ENCODE assay signal across 8 cellular contexts in genomic region chr1:39933956-39934941, GRCh38. TPM values are rescaled to one million over a fixed set of nuclear protein-coding genes. Genes with fewer than 3 reads are reported as not detected.
A peak's percentile ranks its signal among the peaks of the same experiment; 100 is the strongest.
DNase-seq lines count a peak whose midpoint lies in the region; FAIRE-seq and TF ChIP-seq lines count a peak whose summit lies in the region.
"Had no signal": no experiment of that assay in that cellular context is flagged by ENCODE, and none has a peak within 500 bp of the region (broad histone marks: within the 10 kb centered on the region; RNA-seq: fewer than 3 reads in every experiment).

No MANE protein-coding gene starts in this region.

- H3K27ac ChIP-seq in liver (ENCODE audit: low read depth in 1 of 2, low read length in 2 of 2): peak overlapping the region; percentile 60 to 85

- H3K27me3 ChIP-seq in bronchial epithelial cell (ENCODE audit: control insufficient read depth, insufficient read depth, low read length) (no peaks in the 10 kb centered on the region), liver (ENCODE audit: control insufficient read depth in 4 of 4, insufficient read depth in 4 of 4, low read length in 3 of 4) (no peaks in the 10 kb centered on the region)

- peaks cover 17 to 55% (median 39%) of the 10 kb centered on the region in 4 donors for H3K4me1 ChIP-seq in liver (ENCODE audit: control insufficient read depth in 4 of 4, insufficient read depth in 4 of 4, low read length in 3 of 4)

- peak; percentile 98 for FAIRE-seq in bronchial epithelial cell (lab: Jason Lieb, UNC)

- H3K4me3 ChIP-seq in bronchial epithelial cell (ENCODE audit: low read depth, low read length) (no peak overlapping the region), liver (ENCODE audit: low read depth in 1 of 3, low read length in 3 of 3) (no peak overlapping the region)

- H3K36me3 ChIP-seq in bronchial epithelial cell (ENCODE audit: control insufficient read depth, insufficient read depth, low read length) (no peaks in the 10 kb centered on the region), liver (ENCODE audit: control insufficient read depth in 4 of 4, insufficient read depth in 3 of 4, low read depth in 1 of 4, low read length in 3 of 4) (no peaks in the 10 kb centered on the region)

- TF ChIP-seq CTCF in bronchial epithelial cell (IDR thresholded peaks at IDR 0.05; ENCODE audit: insufficient read depth, low read length, severe bottlenecking) (no peak), liver (IDR thresholded peaks at IDR 0.05; ENCODE audit: low read depth, low read length, missing input control) (no peak)

- peak; percentile 97 for DNase-seq in LHCN-M2 (ENCODE audit: low read depth)
- peak; percentile 98 for DNase-seq in bronchial epithelial cell (ENCODE audit: low read depth)
- DNase-seq in ureter (ENCODE audit: low spot score): peak; percentile 82
- no peak for DNase-seq in NCI-H2081 (lab: John Stamatoyannopoulos, UW)
- DNase-seq in activated effector memory CD4-positive, alpha-beta T cell treated with anti-CD3 and anti-CD28 coated beads, Interleukin-2, amount 50 U/mL, for 16 hours: no peak
- DNase-seq in stimulated activated CD8-positive, alpha-beta memory T cell treated with anti-CD3 and anti-CD28 coated beads, Interleukin-4, amount 100 ng/mL, for 48 hours: no peak
- DNase-seq: activated CD4-positive, CD25-positive, alpha-beta regulatory T cell had no signal

- WGBS in liver: 17% methylated on average over 12 of the region's 12 CpGs

- TF ChIP-seq RAD21 in liver (IDR thresholded peaks at IDR 0.05): peak; percentile 43 to 59

- no peaks in the 10 kb centered on the region for H3K9me3 ChIP-seq in liver (ENCODE audit: control insufficient read depth in 4 of 4, low read length in 3 of 4)

- H3K9ac ChIP-seq in liver (ENCODE audit: low read depth in 1 of 2, low read length in 2 of 2): peak overlapping the region; percentile 29 to 30

TF ChIP-seq in liver, 16 proteins besides CTCF, POLR2A, EP300 and RAD21:
- TF ChIP-seq, protein P1, sequence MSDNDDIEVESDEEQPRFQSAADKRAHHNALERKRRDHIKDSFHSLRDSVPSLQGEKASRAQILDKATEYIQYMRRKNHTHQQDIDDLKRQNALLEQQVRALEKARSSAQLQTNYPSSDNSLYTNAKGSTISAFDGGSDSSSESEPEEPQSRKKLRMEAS (IDR thresholded peaks at IDR 0.05): peak; percentile 100
- TF ChIP-seq REST (IDR thresholded peaks at IDR 0.05): peak; percentile 68
- TF ChIP-seq FOXA2 (IDR thresholded peaks at IDR 0.05): peak; percentile 72
- TF ChIP-seq, protein P2, sequence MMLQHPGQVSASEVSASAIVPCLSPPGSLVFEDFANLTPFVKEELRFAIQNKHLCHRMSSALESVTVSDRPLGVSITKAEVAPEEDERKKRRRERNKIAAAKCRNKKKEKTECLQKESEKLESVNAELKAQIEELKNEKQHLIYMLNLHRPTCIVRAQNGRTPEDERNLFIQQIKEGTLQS (IDR thresholded peaks at IDR 0.05): peak; percentile 82
- TF ChIP-seq NR2F2 (IDR thresholded peaks at IDR 0.05): peak; percentile 70
- TF ChIP-seq FOXA1 (IDR thresholded peaks at IDR 0.05): peak; percentile 80
- peak; percentile 98 for TF ChIP-seq HNF4G (IDR thresholded peaks at IDR 0.05)
- peak; percentile 95 for TF ChIP-seq JUND (IDR thresholded peaks at IDR 0.05)
- peak; percentile 60 to 95 for TF ChIP-seq EGR1 (IDR thresholded peaks at IDR 0.05; ENCODE audit: low read depth in 2 of 2)
- peak; percentile 69 for TF ChIP-seq YY1 (IDR thresholded peaks at IDR 0.05)
- TF ChIP-seq, protein P3, sequence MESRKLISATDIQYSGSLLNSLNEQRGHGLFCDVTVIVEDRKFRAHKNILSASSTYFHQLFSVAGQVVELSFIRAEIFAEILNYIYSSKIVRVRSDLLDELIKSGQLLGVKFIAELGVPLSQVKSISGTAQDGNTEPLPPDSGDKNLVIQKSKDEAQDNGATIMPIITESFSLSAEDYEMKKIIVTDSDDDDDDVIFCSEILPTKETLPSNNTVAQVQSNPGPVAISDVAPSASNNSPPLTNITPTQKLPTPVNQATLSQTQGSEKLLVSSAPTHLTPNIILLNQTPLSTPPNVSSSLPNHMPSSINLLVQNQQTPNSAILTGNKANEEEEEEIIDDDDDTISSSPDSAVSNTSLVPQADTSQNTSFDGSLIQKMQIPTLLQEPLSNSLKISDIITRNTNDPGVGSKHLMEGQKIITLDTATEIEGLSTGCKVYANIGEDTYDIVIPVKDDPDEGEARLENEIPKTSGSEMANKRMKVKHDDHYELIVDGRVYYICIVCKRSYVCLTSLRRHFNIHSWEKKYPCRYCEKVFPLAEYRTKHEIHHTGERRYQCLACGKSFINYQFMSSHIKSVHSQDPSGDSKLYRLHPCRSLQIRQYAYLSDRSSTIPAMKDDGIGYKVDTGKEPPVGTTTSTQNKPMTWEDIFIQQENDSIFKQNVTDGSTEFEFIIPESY (IDR thresholded peaks at IDR 0.05): peak; percentile 95
- TF ChIP-seq GABPA (IDR thresholded peaks at IDR 0.05 in 1 of 2, conservative IDR thresholded peaks at IDR 0.05 in 1 of 2): peak in 1 of 2 donors; percentile 59
- TF ChIP-seq SP1 (IDR thresholded peaks at IDR 0.05): peak; percentile 99
- peak; percentile 99 for TF ChIP-seq HNF4A (conservative IDR thresholded peaks at IDR 0.05)
- peak; percentile 97 to 100 for TF ChIP-seq RXRA (IDR thresholded peaks at IDR 0.05)
- no peak for TF ChIP-seq TAF1 (conservative IDR thresholded peaks at IDR 0.05)

RNA-seq across cellular contexts. Expression of gene MFSD2A, which starts 20.7 kb away (rescaled TPM):
- 9.7 and 12.3 TPM in 2 replicates for total RNA-seq in LHCN-M2 (2014; rRNA removed)
- polyA plus RNA-seq in LHCN-M2 (2012): 3.4 TPM
- total RNA-seq in bronchial epithelial cell: 8.8 and 11.1 TPM in 2 replicates
- 100 to 1,000 TPM in 1 of 2 donors, under 1 TPM in 1; 0.37 to 294 TPM for total RNA-seq in liver
- 100 to 1,000 TPM in 1 of 2 donors, 10 to 100 TPM in 1; 84.3 to 257 TPM for polyA plus RNA-seq in liver
- 28.5 TPM for total RNA-seq in ureter

RNA-seq across cellular contexts. Expression of gene MYCL, which starts 32.5 kb away (rescaled TPM):
- 4.4 and 9.6 TPM in 2 replicates for total RNA-seq in LHCN-M2 (2014; rRNA removed)
- polyA plus RNA-seq in LHCN-M2 (2012): 2.1 TPM
- total RNA-seq in bronchial epithelial cell: 5.5 and 7.9 TPM in 2 replicates
- 1 to 10 TPM; 1.8 to 6.6 TPM for total RNA-seq in liver
- polyA plus RNA-seq in liver: 1 to 10 TPM; 2.4 to 2.6 TPM
- total RNA-seq in ureter: 84.3 TPM

RNA-seq across cellular contexts. Expression of gene TRIT1, which starts 50.9 kb away (rescaled TPM):
- 23.9 and 25.6 TPM in 2 replicates for total RNA-seq in LHCN-M2 (2014; rRNA removed)
- polyA plus RNA-seq in LHCN-M2 (2012): 7.4 TPM
- total RNA-seq in bronchial epithelial cell: 33.9 and 41.1 TPM in 2 replicates
- 10 to 100 TPM in 1 of 2 donors, 1 to 10 TPM in 1; 9.3 to 11.2 TPM for total RNA-seq in liver
- 1 to 10 TPM; 4.5 to 5.0 TPM for polyA plus RNA-seq in liver
- total RNA-seq in ureter: 54.0 TPM

Comparison
In these comparisons a context has a peak if more than half of its experiments do, and no peak if none do; other contexts are left out.
1. DNase-seq: peak in LHCN-M2 (single experiment), bronchial epithelial cell (single experiment) and ureter (single experiment); none in NCI-H2081 (0 of 2), activated effector memory CD4-positive, alpha-beta T cell treated with anti-CD3 and anti-CD28 coated beads, Interleukin-2, amount 50 U/mL, for 16 hours (single experiment) and stimulated activated CD8-positive, alpha-beta memory T cell treated with anti-CD3 and anti-CD28 coated beads, Interleukin-4, amount 100 ng/mL, for 48 hours (single experiment).